In genomic region chr18:51195602-51196115, GRCh38 we compare ENCODE assay signal across 7 cellular contexts. TPM values are rescaled to one million over a fixed set of nuclear protein-coding genes. Genes with fewer than 3 reads are reported as not detected.
DNase-seq lines count a peak whose midpoint lies in the region; ATAC-seq, FAIRE-seq and TF ChIP-seq lines count a peak whose summit lies in the region.

No MANE protein-coding gene starts in this region.

- intact Hi-C loops in mammary epithelial cell (cut with micrococcal nuclease) (loop anchor here (2.0 to 10.0 kb wide), 7 partner anchors 82 to 1039 kb away; no protein-coding TSS in a partner anchor), left colon (cut with DNase I, micrococcal nuclease) (no loop called here)

- no TSS peak for BruUV-seq in mammary epithelial cell (replicated peaks; lab: Mats Ljungman, UMichigan)

- H3K36me3 Mint-ChIP-seq in stimulated activated effector memory CD8-positive, alpha-beta T cell treated with anti-CD3 and anti-CD28 coated beads, Interleukin-12 subunit alpha, Interleukin-12 subunit beta, amount 100 ng/mL, for 72 hours: peaks cover 28% of the 10 kb centered on the region

- H3K4me1 ChIP-seq in SK-N-SH (ENCODE audit: control insufficient read depth in 1 of 2, insufficient read depth in 2 of 2, low read depth in 1 of 2, low read length in 1 of 2) (peaks cover 14 to 34% of the 10 kb centered on the region in 2 experiments; a peak in 3 of 4 replicates), mammary epithelial cell (ENCODE audit: insufficient read depth, low read length) (peaks cover 26% of the 10 kb centered on the region)

- H3K9ac ChIP-seq in SK-N-SH (peak overlapping the region; percentile 91), mammary epithelial cell (ENCODE audit: insufficient read depth, low read length) (peak overlapping the region; percentile 95)

- H3K9me3 ChIP-seq in SK-N-SH (no peaks in the 10 kb centered on the region), mammary epithelial cell (replicated peaks; ENCODE audit: insufficient read depth, low read length) (no peaks in the 10 kb centered on the region)

- TF ChIP-seq RAD21 in SK-N-SH (IDR thresholded peaks at IDR 0.05; ENCODE audit: low read length): no peak

- H4K20me1 ChIP-seq in SK-N-SH (ENCODE audit: insufficient read depth): peaks cover 49% of the 10 kb centered on the region
- H4K20me1 ChIP-seq in mammary epithelial cell (ENCODE audit: insufficient read depth, low read length): no peaks in the 10 kb centered on the region

- CTCF ChIA-PET in SK-N-SH (lab: Yijun Ruan, JAX): interaction anchor here (0.9 to 2.8 kb wide), 4 partner anchors 25 to 425 kb away, joined by 3 to 13 read pairs (median 4); no protein-coding TSS in a partner anchor
- CTCF ChIA-PET in mammary epithelial cell (lab: Charles Lee; ENCODE audit: low non-redundant PET): no interaction called here

- no peak; the same call in 1 of the 2 replicates for TF ChIP-seq POLR2A in GM12891 (IDR thresholded peaks at IDR 0.05; ENCODE audit: low read depth, low read length)

- peak overlapping the region; percentile 67 for H3K4me3 Mint-ChIP-seq in stimulated activated effector memory CD8-positive, alpha-beta T cell treated with anti-CD3 and anti-CD28 coated beads, Interleukin-12 subunit alpha, Interleukin-12 subunit beta, amount 100 ng/mL, for 72 hours

- POLR2A ChIA-PET in SK-N-SH (lab: Yijun Ruan, JAX): interaction anchor here (0.6 kb wide), 1 partner anchor 41 kb away, joined by 3 read pairs; no protein-coding TSS in a partner anchor

- H3F3A ChIP-seq in SK-N-SH (replicated peaks; ENCODE audit: insufficient read depth): peaks cover 16% of the 10 kb centered on the region

- H3K27ac ChIP-seq in SK-N-SH (ENCODE audit: low read depth in 2 of 2, low read length in 1 of 2) (peak overlapping the region; percentile 69 to 94), mammary epithelial cell (ENCODE audit: insufficient read depth, low read depth, low read length) (peak overlapping the region; percentile 93)

- peaks cover 12 to 16% of the 10 kb centered on the region in 2 experiments for H3K36me3 ChIP-seq in SK-N-SH (replicated peaks in 1 of 2; ENCODE audit: control insufficient read depth in 1 of 2, insufficient read depth in 2 of 2, low read length in 1 of 2)
- H3K36me3 ChIP-seq in mammary epithelial cell (ENCODE audit: insufficient read depth, low read length): no peaks in the 10 kb centered on the region

- under 1% methylated on average over 10 of the region's 10 CpGs for WGBS in SK-N-SH (ENCODE audit: low lambda C conversion rate)
- WGBS in mammary epithelial cell (ENCODE audit: low coverage, missing lambda C conversion rate): 0% methylated on average over 9 of the region's 10 CpGs

- DNase-seq in GM12891 (ENCODE audit: insufficient read length, low spot score): no peak
- peak; percentile 77 for DNase-seq in NCI-H1092 treated with DMSO at 0.1 percent for 48 hours (lab: John Stamatoyannopoulos, UW)
- peak; percentile 37 for DNase-seq in SK-N-SH
- peak; percentile 75 for DNase-seq in mammary epithelial cell
- peak; percentile 20 to 40 for DNase-seq in left colon
- peak in 1 of 2 donors; percentile 71 for DNase-seq in stimulated activated effector memory CD8-positive, alpha-beta T cell treated with anti-CD3 and anti-CD28 coated beads, Interleukin-12 subunit alpha, Interleukin-12 subunit beta, amount 100 ng/mL, for 72 hours (ENCODE audit: low spot score in 2 of 2)

- H2AFZ ChIP-seq in SK-N-SH (ENCODE audit: low read depth) (no peak overlapping the region), mammary epithelial cell (ENCODE audit: low read depth, low read length) (peak overlapping the region; percentile 41)

- H3K27ac Mint-ChIP-seq in stimulated activated effector memory CD8-positive, alpha-beta T cell treated with anti-CD3 and anti-CD28 coated beads, Interleukin-12 subunit alpha, Interleukin-12 subunit beta, amount 100 ng/mL, for 72 hours: peak overlapping the region; percentile 92

- TF ChIP-seq CTCF in SK-N-SH (IDR thresholded peaks at IDR 0.05) (no peak), mammary epithelial cell (conservative IDR thresholded peaks at IDR 0.05 in 1 of 2, IDR thresholded peaks at IDR 0.05 in 1 of 2; ENCODE audit: extremely low read depth in 1 of 2, insufficient read depth in 1 of 2, low read depth in 1 of 2, low read length in 2 of 2) (no peak)

- ATAC-seq in left colon: no peak
- ATAC-seq in stimulated activated effector memory CD8-positive, alpha-beta T cell treated with anti-CD3 and anti-CD28 coated beads, Interleukin-12 subunit alpha, Interleukin-12 subunit beta, amount 100 ng/mL, for 72 hours: no peak
- no peak for ATAC-seq in HG03439 (IDR thresholded peaks at IDR 0.05; ENCODE audit: unreplicated experiment)

- FAIRE-seq in GM12891 (lab: Jason Lieb, UNC): no peak

- peaks cover 62% of the 10 kb centered on the region for H3K79me2 ChIP-seq in SK-N-SH (ENCODE audit: insufficient read depth)
- peaks cover 63% of the 10 kb centered on the region for H3K79me2 ChIP-seq in mammary epithelial cell (ENCODE audit: insufficient read depth, low read length)

- peaks cover 3% of the 10 kb centered on the region for H3K9me3 Mint-ChIP-seq in stimulated activated effector memory CD8-positive, alpha-beta T cell treated with anti-CD3 and anti-CD28 coated beads, Interleukin-12 subunit alpha, Interleukin-12 subunit beta, amount 100 ng/mL, for 72 hours

- no peaks in the 10 kb centered on the region for H3K9me2 ChIP-seq in SK-N-SH

- dilution Hi-C loops in mammary epithelial cell (cut with HindIII; ENCODE audit: low sequenced_read_pairs): no loop called here

- peak overlapping the region; percentile 80 for H3K4me2 ChIP-seq in SK-N-SH
- H3K4me2 ChIP-seq in mammary epithelial cell (ENCODE audit: insufficient read depth, low read depth, low read length): peak overlapping the region; percentile 90

- peak overlapping the region; percentile 76 to 98 for H3K4me3 ChIP-seq in SK-N-SH (ENCODE audit: low read depth in 2 of 2, low read length in 1 of 2)
- peak overlapping the region; percentile 74 to 83 (median 76) for H3K4me3 ChIP-seq in mammary epithelial cell (replicated peaks in 1 of 3; ENCODE audit: insufficient read depth in 1 of 3, low read depth in 2 of 3, low read length in 3 of 3)

- in situ Hi-C loops in mammary epithelial cell (cut with MboI; ENCODE audit: low sequenced_read_pairs in 2 of 2): loop anchor here in 1 of 2 donors (10.0 kb wide), 1 partner anchor 419 kb away; no protein-coding TSS in a partner anchor

- no peak for TF ChIP-seq EP300 in SK-N-SH (IDR thresholded peaks at IDR 0.05; ENCODE audit: borderline replicate concordance in 1 of 2, low read depth in 1 of 2, low read length in 1 of 2)

- H3K4me1 Mint-ChIP-seq in stimulated activated effector memory CD8-positive, alpha-beta T cell treated with anti-CD3 and anti-CD28 coated beads, Interleukin-12 subunit alpha, Interleukin-12 subunit beta, amount 100 ng/mL, for 72 hours: peaks cover 49% of the 10 kb centered on the region

- H3K27me3 ChIP-seq in SK-N-SH (ENCODE audit: insufficient read depth) (no peaks in the 10 kb centered on the region), mammary epithelial cell (ENCODE audit: insufficient read depth, low read length) (no peaks in the 10 kb centered on the region)

TF ChIP-seq in GM12891, 5 proteins besides CTCF, POLR2A, EP300 and RAD21:
- no peak for TF ChIP-seq TAF1 (IDR thresholded peaks at IDR 0.05; ENCODE audit: low read depth, low read length)
- TF ChIP-seq SPI1 (IDR thresholded peaks at IDR 0.05; ENCODE audit: low read depth, low read length): peak; percentile 59; the same call in 1 of the 2 replicates
- no peak; the same call in 1 of the 2 replicates for TF ChIP-seq POLR2AphosphoS5 (IDR thresholded peaks at IDR 0.05; ENCODE audit: low read depth, low read length)
TF ChIP-seq in GM12891: peak in this region for 1.

TF ChIP-seq in SK-N-SH, 30 proteins besides CTCF, POLR2A, EP300 and RAD21:
- TF ChIP-seq POLR2AphosphoS5 (IDR thresholded peaks at IDR 0.05; ENCODE audit: low read depth, low read length) (0 out of 2 replicates have a peak, but pooled peaks have one; percentile 16), TAF1 (IDR thresholded peaks at IDR 0.05; ENCODE audit: borderline replicate concordance, low read depth, low read length) (0 out of 2 replicates have a peak, but pooled peaks have one; percentile 47), MXI1 (IDR thresholded peaks at IDR 0.05; ENCODE audit: low read depth, low read length) (peak; percentile 75), YY1 (IDR thresholded peaks at IDR 0.05; ENCODE audit: low read depth) (peak; percentile 52; the same call in 1 of the 2 replicates), GATA2 (CRISPR knock-in tag; IDR thresholded peaks at IDR 0.05) (peak; percentile 38; the same call in 1 of the 2 replicates), FOXM1 (IDR thresholded peaks at IDR 0.05; ENCODE audit: low read depth) (no peak)

RNA-seq across cellular contexts. Expression of gene MEX3C, which starts 1.8 kb away (rescaled TPM):
- polyA plus RNA-seq in GM12891 (2012; ENCODE audit: low read depth, missing spikeins): 12.0 TPM
- polyA plus RNA-seq in SK-N-SH (2012; rRNA removed) (25.1 and 29.9 TPM in 2 replicates), mammary epithelial cell (57.7 TPM)
- polyA plus RNA-seq in SK-N-SH (2012; cell fraction: cytosol; rRNA removed): 28.4 and 29.5 TPM in 2 replicates
- 9.1 and 20.1 TPM in 2 replicates for polyA plus RNA-seq in SK-N-SH (2012; cell fraction: nucleus; rRNA removed)
- total RNA-seq in mammary epithelial cell (100 to 1,000 TPM in 1 of 2 donors, 10 to 100 TPM in 1; 79.1 to 102 TPM), left colon (10 to 100 TPM; 20.5 to 26.7 TPM)
- polyA minus RNA-seq in mammary epithelial cell: 187 TPM
